ENCODE assay signal across 15 cellular contexts in the genomic region with DNA sequence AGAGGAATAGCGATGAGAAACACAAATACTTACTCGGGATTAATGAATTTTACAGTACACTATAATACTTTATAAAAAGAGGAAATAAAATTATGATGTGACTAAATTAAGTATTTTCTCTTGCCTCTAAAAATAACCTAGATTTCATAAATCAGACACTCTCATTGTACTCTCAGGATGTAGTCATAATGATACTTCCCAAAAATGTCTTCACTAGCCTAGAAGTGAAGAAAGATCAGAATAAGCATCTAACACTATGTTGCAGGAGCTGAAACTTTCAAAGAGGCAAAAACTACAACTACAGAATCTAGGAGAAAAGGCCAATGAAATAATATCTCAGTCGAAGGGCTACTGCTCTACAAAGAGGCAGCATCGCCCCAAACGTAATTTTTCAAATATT. TPM values are rescaled to one million over a fixed set of nuclear protein-coding genes. Genes with fewer than 3 reads are reported as not detected.
DNase-seq lines count a peak whose midpoint lies in the region; ATAC-seq, FAIRE-seq and TF ChIP-seq lines count a peak whose summit lies in the region.
"Had no signal": no experiment of that assay in that cellular context is flagged by ENCODE, and none has a peak within 500 bp of the region (broad histone marks: within the 10 kb centered on the region; RNA-seq: fewer than 3 reads in every experiment).

No MANE protein-coding gene starts in this region.

- H3K4me3 ChIP-seq in MM.1S (ENCODE audit: low read length) (no peak overlapping the region), small intestine (ENCODE audit: low read depth in 1 of 2, low read length in 2 of 2) (no peak overlapping the region)
- H3K4me3 ChIP-seq: left ventricle myocardium inferior had no signal

- H3K4me1 ChIP-seq in MM.1S (ENCODE audit: low read length) (peaks cover 27% of the 10 kb centered on the region), small intestine (ENCODE audit: control insufficient read depth in 2 of 2, insufficient read depth in 1 of 2, low read depth in 1 of 2, low read length in 1 of 2) (no peaks in the 10 kb centered on the region)
- H3K4me1 ChIP-seq: BE2C had no signal

- no peaks in the 10 kb centered on the region for H3K36me3 Mint-ChIP-seq in naive B cell
- no peaks in the 10 kb centered on the region for H3K36me3 Mint-ChIP-seq in T-helper 2 cell treated with Interferon-gamma antibody and Interleukin-4, amounts not matched to agents 5 μg/mL and 100 μg/mL, for 36 hours (ENCODE audit: low read depth)

- no peaks in the 10 kb centered on the region for H3K9me3 Mint-ChIP-seq in naive B cell
- no peaks in the 10 kb centered on the region for H3K9me3 Mint-ChIP-seq in T-helper 2 cell treated with Interferon-gamma antibody and Interleukin-4, amounts not matched to agents 5 μg/mL and 100 μg/mL, for 36 hours
- H3K9me3 Mint-ChIP-seq: activated CD4-positive, alpha-beta T cell treated with anti-CD3 and anti-CD28 coated beads, Interleukin-2, amount 10 ng/mL, durations not matched to agents 24 days and 14 days; effector memory CD8-positive, alpha-beta T cell had no signal

- H3K36me3 ChIP-seq in MM.1S (replicated peaks; ENCODE audit: insufficient read depth, low read length) = no peaks in the 10 kb centered on the region
- no peaks in the 10 kb centered on the region for H3K36me3 ChIP-seq in small intestine (ENCODE audit: control insufficient read depth in 2 of 2, insufficient read depth in 2 of 2, low read length in 2 of 2)
- H3K36me3 ChIP-seq: BE2C, left ventricle myocardium inferior had no signal

- no peaks in the 10 kb centered on the region for H3K9me3 ChIP-seq in MM.1S (replicated peaks; ENCODE audit: insufficient read depth, low read length)
- H3K9me3 ChIP-seq in small intestine (ENCODE audit: control insufficient read depth, low read depth) = no peaks in the 10 kb centered on the region
- H3K9me3 ChIP-seq: BE2C, left ventricle myocardium inferior had no signal

- no peak overlapping the region for H3K9ac ChIP-seq in MM.1S (ENCODE audit: low read length)

- in situ Hi-C loops in GM13976 (cut with MboI; ENCODE audit: low sequenced_read_pairs, unreplicated experiment) = no loop called here

- H3K4me1 Mint-ChIP-seq in naive B cell = peaks cover 4 to 11% (median 6%) of the 10 kb centered on the region in 3 donors
- H3K4me1 Mint-ChIP-seq in T-helper 2 cell treated with Interferon-gamma antibody and Interleukin-4, amounts not matched to agents 5 μg/mL and 100 μg/mL, for 36 hours (ENCODE audit: low read depth) = peaks cover 2% of the 10 kb centered on the region

- TF ChIP-seq CTCF in GM13976 (IDR thresholded peaks at IDR 0.05; ENCODE audit: borderline replicate concordance, control extremely low read depth, extremely low read depth, insufficient read depth, missing control alignments) (no peak), MM.1S (IDR thresholded peaks at IDR 0.05; ENCODE audit: low read length) (no peak)

- H4K20me1 ChIP-seq in MM.1S (ENCODE audit: insufficient read depth, low read length) = no peaks in the 10 kb centered on the region; the same call in 1 of the 2 replicates

- no peaks in the 10 kb centered on the region for H3K27me3 ChIP-seq in MM.1S (replicated peaks; ENCODE audit: insufficient read depth, low read length)
- H3K27me3 ChIP-seq in small intestine (ENCODE audit: control insufficient read depth in 2 of 2, insufficient read depth in 2 of 2, low read length in 2 of 2) = no peaks in the 10 kb centered on the region
- H3K27me3 ChIP-seq: BE2C had no signal

- H3K9me2 ChIP-seq in MM.1S (replicated peaks; ENCODE audit: insufficient read depth, low read length) = no peaks in the 10 kb centered on the region

- no peaks in the 10 kb centered on the region for H3K27me3 Mint-ChIP-seq in naive B cell
- H3K27me3 Mint-ChIP-seq in T-helper 2 cell treated with Interferon-gamma antibody and Interleukin-4, amounts not matched to agents 5 μg/mL and 100 μg/mL, for 36 hours (ENCODE audit: low read depth) = peaks cover 2% of the 10 kb centered on the region
- H3K27me3 Mint-ChIP-seq: activated CD4-positive, alpha-beta T cell treated with anti-CD3 and anti-CD28 coated beads, Interleukin-2, amount 10 ng/mL, durations not matched to agents 24 days and 14 days; effector memory CD8-positive, alpha-beta T cell had no signal

- no peak overlapping the region for H2AFZ ChIP-seq in MM.1S (ENCODE audit: low read length)

- H3K27ac Mint-ChIP-seq in naive B cell = peak overlapping the region in 1 of 6 donors; percentile 44
- H3K27ac Mint-ChIP-seq in T-helper 2 cell treated with Interferon-gamma antibody and Interleukin-4, amounts not matched to agents 5 μg/mL and 100 μg/mL, for 36 hours = no peak overlapping the region
- H3K27ac Mint-ChIP-seq: activated CD4-positive, alpha-beta T cell treated with anti-CD3 and anti-CD28 coated beads, Interleukin-2, amount 10 ng/mL, durations not matched to agents 24 days and 14 days; effector memory CD8-positive, alpha-beta T cell had no signal

- peak overlapping the region; percentile 5; the same call in 1 of the 2 replicates for H3K4me2 ChIP-seq in MM.1S (ENCODE audit: low read depth, low read length)

- 58 to 80% (median 64%) methylated on average over 5 of the region's 5 CpGs for WGBS in small intestine, 3 donors

- H3K79me2 ChIP-seq in MM.1S (ENCODE audit: low read length) = peaks cover 92% of the 10 kb centered on the region

- DNase-seq in GM13976 (ENCODE audit: low spot score) = peak; percentile 33
- no peak for DNase-seq in MM.1S
- DNase-seq in naive B cell = no peak
- no peak for DNase-seq in SK-N-DZ (ENCODE audit: low spot score)
- no peak for DNase-seq in small intestine
- no peak for DNase-seq in T-helper 2 cell treated with Interferon-gamma antibody and Interleukin-4, amounts not matched to agents 5 μg/mL and 100 μg/mL, for 36 hours (ENCODE audit: low spot score)
- DNase-seq: activated CD4-positive, alpha-beta T cell treated with anti-CD3 and anti-CD28 coated beads, Interleukin-2, amount 10 ng/mL, durations not matched to agents 24 days and 14 days; activated T-cell treated with anti-CD3 and anti-CD28 coated beads, Interleukin-2, amount 50 U/mL, for 48 hours; BE2C; DND-41; effector memory CD8-positive, alpha-beta T cell; left ventricle myocardium inferior; NCI-H524 treated with DMSO at 0.1 percent for 48 hours had no signal

- no peak for FAIRE-seq in small intestine (lab: Jason Lieb, UNC)

- ATAC-seq in GM21717 (IDR thresholded peaks at IDR 0.05; ENCODE audit: unreplicated experiment) = peak; percentile 73
- ATAC-seq in naive B cell (ENCODE audit: low read depth in 2 of 2) = peak; percentile 43 to 45
- ATAC-seq in GM19324 (IDR thresholded peaks at IDR 0.05; ENCODE audit: low FRiP score, unreplicated experiment) = no peak

- H3K27ac ChIP-seq in MM.1S (ENCODE audit: low read length) = no peak overlapping the region
- H3K27ac ChIP-seq in small intestine (ENCODE audit: low read depth in 1 of 2, low read length in 1 of 2) = no peak overlapping the region
- H3K27ac ChIP-seq: left ventricle myocardium inferior had no signal

- H3F3A ChIP-seq in MM.1S (ENCODE audit: insufficient read depth, low read length) = peaks cover 14% of the 10 kb centered on the region; the same call in 1 of the 2 replicates

- peak overlapping the region in 2 of 8 donors; percentile 19 to 26 for H3K4me3 Mint-ChIP-seq in naive B cell
- no peak overlapping the region for H3K4me3 Mint-ChIP-seq in T-helper 2 cell treated with Interferon-gamma antibody and Interleukin-4, amounts not matched to agents 5 μg/mL and 100 μg/mL, for 36 hours
- H3K4me3 Mint-ChIP-seq: activated CD4-positive, alpha-beta T cell treated with anti-CD3 and anti-CD28 coated beads, Interleukin-2, amount 10 ng/mL, durations not matched to agents 24 days and 14 days; effector memory CD8-positive, alpha-beta T cell had no signal

RNA-seq across cellular contexts. Expression of gene DNAJC1, which starts 49.4 kb away (rescaled TPM):
- polyA plus RNA-seq in naive B cell (ENCODE audit: low read depth in 6 of 6) = 10 to 100 TPM in 4 of 6 donors, 1 to 10 TPM in 2; 9.1 to 19.5 (median 14.5) TPM
- 16.7 and 19.1 TPM in 2 replicates for polyA plus RNA-seq in SK-N-DZ (2014; cell fraction: cytosol; rRNA removed)
- polyA plus RNA-seq in SK-N-DZ (2014; cell fraction: nucleus; rRNA removed) = 13.2 and 23.0 TPM in 2 replicates
- polyA plus RNA-seq in small intestine = 10 to 100 TPM; 20.6 to 30.0 (median 28.6) TPM
